1 cellular context compared by ENCODE assay signal in genomic region chr15:76309561-76310330, GRCh38.
TF ChIP-seq lines count a peak whose summit lies in the region.

No MANE protein-coding gene starts in this region.

TF ChIP-seq in GM23338, 12 proteins besides CTCF, POLR2A, EP300 and RAD21 (continued from another document):
- TF ChIP-seq, protein P1, sequence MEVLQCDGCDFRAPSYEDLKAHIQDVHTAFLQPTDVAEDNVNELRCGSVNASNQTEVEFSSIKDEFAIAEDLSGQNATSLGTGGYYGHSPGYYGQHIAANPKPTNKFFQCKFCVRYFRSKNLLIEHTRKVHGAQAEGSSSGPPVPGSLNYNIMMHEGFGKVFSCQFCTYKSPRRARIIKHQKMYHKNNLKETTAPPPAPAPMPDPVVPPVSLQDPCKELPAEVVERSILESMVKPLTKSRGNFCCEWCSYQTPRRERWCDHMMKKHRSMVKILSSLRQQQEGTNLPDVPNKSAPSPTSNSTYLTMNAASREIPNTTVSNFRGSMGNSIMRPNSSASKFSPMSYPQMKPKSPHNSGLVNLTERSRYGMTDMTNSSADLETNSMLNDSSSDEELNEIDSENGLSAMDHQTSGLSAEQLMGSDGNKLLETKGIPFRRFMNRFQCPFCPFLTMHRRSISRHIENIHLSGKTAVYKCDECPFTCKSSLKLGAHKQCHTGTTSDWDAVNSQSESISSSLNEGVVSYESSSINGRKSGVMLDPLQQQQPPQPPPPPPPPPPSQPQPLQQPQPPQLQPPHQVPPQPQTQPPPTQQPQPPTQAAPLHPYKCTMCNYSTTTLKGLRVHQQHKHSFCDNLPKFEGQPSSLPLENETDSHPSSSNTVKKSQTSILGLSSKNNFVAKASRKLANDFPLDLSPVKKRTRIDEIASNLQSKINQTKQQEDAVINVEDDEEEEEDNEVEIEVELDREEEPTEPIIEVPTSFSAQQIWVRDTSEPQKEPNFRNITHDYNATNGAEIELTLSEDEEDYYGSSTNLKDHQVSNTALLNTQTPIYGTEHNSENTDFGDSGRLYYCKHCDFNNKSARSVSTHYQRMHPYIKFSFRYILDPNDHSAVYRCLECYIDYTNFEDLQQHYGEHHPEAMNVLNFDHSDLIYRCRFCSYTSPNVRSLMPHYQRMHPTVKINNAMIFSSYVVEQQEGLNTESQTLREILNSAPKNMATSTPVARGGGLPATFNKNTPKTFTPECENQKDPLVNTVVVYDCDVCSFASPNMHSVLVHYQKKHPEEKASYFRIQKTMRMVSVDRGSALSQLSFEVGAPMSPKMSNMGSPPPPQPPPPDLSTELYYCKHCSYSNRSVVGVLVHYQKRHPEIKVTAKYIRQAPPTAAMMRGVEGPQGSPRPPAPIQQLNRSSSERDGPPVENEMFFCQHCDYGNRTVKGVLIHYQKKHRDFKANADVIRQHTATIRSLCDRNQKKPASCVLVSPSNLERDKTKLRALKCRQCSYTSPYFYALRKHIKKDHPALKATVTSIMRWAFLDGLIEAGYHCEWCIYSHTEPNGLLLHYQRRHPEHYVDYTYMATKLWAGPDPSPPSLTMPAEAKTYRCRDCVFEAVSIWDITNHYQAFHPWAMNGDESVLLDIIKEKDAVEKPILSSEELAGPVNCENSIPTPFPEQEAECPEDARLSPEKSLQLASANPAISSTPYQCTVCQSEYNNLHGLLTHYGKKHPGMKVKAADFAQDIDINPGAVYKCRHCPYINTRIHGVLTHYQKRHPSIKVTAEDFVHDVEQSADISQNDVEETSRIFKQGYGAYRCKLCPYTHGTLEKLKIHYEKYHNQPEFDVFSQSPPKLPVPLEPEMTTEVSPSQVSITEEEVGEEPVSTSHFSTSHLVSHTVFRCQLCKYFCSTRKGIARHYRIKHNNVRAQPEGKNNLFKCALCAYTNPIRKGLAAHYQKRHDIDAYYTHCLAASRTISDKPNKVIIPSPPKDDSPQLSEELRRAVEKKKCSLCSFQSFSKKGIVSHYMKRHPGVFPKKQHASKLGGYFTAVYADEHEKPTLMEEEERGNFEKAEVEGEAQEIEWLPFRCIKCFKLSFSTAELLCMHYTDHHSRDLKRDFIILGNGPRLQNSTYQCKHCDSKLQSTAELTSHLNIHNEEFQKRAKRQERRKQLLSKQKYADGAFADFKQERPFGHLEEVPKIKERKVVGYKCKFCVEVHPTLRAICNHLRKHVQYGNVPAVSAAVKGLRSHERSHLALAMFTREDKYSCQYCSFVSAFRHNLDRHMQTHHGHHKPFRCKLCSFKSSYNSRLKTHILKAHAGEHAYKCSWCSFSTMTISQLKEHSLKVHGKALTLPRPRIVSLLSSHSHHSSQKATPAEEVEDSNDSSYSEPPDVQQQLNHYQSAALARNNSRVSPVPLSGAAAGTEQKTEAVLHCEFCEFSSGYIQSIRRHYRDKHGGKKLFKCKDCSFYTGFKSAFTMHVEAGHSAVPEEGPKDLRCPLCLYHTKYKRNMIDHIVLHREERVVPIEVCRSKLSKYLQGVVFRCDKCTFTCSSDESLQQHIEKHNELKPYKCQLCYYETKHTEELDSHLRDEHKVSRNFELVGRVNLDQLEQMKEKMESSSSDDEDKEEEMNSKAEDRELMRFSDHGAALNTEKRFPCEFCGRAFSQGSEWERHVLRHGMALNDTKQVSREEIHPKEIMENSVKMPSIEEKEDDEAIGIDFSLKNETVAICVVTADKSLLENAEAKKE (CRISPR knock-in tag; IDR thresholded peaks at IDR 0.05): no peak
